In the genomic region with DNA sequence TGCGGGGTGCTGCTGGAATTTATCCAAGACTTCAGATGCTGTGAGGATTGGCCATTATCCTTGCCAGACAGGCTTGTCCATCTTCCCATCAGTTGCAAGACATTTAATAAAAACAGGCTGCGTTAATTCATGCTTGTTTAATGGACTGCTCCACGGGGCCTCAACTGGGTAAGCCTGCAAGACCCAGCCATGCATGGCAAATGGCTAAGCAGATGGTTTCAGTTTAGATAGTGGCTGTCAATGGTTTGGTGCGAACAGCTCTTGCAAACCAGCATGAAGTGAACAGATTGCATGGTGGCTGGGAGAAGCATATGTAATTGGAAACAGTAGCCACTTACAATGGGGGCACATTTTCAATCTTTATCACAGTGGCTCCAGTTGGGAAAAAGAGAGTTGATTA, we compare ENCODE assay signal across 18 cellular contexts.
DNase-seq lines count a peak whose midpoint lies in the region; ATAC-seq and TF ChIP-seq lines count a peak whose summit lies in the region.
"Had no signal": no experiment of that assay in that cellular context is flagged by ENCODE, and none has a peak within 500 bp of the region (broad histone marks: within the 10 kb centered on the region; RNA-seq: fewer than 3 reads in every experiment).

No MANE protein-coding gene starts in this region.

- H4K20me1 ChIP-seq in GM23338 (replicated peaks; ENCODE audit: insufficient read depth), result no peaks in the 10 kb centered on the region
- H4K20me1 ChIP-seq: BLaER1 had no signal

- H3K36me3 ChIP-seq in GM23338 (ENCODE audit: insufficient read depth), result no peaks in the 10 kb centered on the region
- H3K36me3 ChIP-seq: ascending aorta, BLaER1, prostate gland, vagina had no signal

- H2AFZ ChIP-seq in GM23338, result no peak overlapping the region

- no peaks in the 10 kb centered on the region for H3F3A ChIP-seq in GM23338 (replicated peaks; ENCODE audit: low read depth)

- H3K9me2 ChIP-seq in GM23338 (ENCODE audit: insufficient read depth), result peaks cover 8% of the 10 kb centered on the region

- TF ChIP-seq CTCF in glutamatergic neuron (IDR thresholded peaks at IDR 0.05; ENCODE audit: partially characterized antibody, unreplicated experiment) (no peak), GM23338 (conservative IDR thresholded peaks at IDR 0.05; ENCODE audit: low read depth in 2 of 2) (no peak)

- H3K79me2 ChIP-seq in GM23338 (replicated peaks; ENCODE audit: insufficient read depth), result no peaks in the 10 kb centered on the region

- ATAC-seq in HG02798 (IDR thresholded peaks at IDR 0.05; ENCODE audit: poor library complexity, unreplicated experiment) (peak; percentile 45), GM21515 (IDR thresholded peaks at IDR 0.05; ENCODE audit: unreplicated experiment) (no peak), GM23338 (no peak)
- ATAC-seq: natural killer cell treated with Interleukin-12 subunit alpha and Interleukin-12 subunit beta and Interleukin-15 and Interleukin-18, amount 100 ng/mL, for 72 hours had no signal

- peaks cover 16% of the 10 kb centered on the region for H3K4me1 Mint-ChIP-seq in glutamatergic neuron (ENCODE audit: low read depth, unreplicated experiment)
- peaks cover 3% of the 10 kb centered on the region; the same call in 1 of the 3 replicates for H3K4me1 Mint-ChIP-seq in GM23338

- H3K36me3 Mint-ChIP-seq in glutamatergic neuron (ENCODE audit: unreplicated experiment) (no peaks in the 10 kb centered on the region), GM23338 (ENCODE audit: low read depth) (peaks cover 3% of the 10 kb centered on the region; the same call in 2 of the 3 replicates)
- H3K36me3 Mint-ChIP-seq: memory B cell; natural killer cell treated with Interleukin-12 subunit alpha and Interleukin-12 subunit beta and Interleukin-15 and Interleukin-18, amount 100 ng/mL, for 72 hours had no signal

- no peaks in the 10 kb centered on the region for H3K27me3 ChIP-seq in GM23338 (ENCODE audit: insufficient read depth)
- H3K27me3 ChIP-seq: ascending aorta, BLaER1, vagina had no signal

- peak overlapping the region; percentile 61 for H3K4me3 Mint-ChIP-seq in glutamatergic neuron (ENCODE audit: unreplicated experiment)
- no peak overlapping the region for H3K4me3 Mint-ChIP-seq in GM23338
- H3K4me3 Mint-ChIP-seq: memory B cell; natural killer cell treated with Interleukin-12 subunit alpha and Interleukin-12 subunit beta and Interleukin-15 and Interleukin-18, amount 100 ng/mL, for 72 hours had no signal

- H3K4me3 ChIP-seq in GM23338, result no peak overlapping the region
- H3K4me3 ChIP-seq: ascending aorta, BLaER1, prostate gland, skin epidermis, vagina had no signal

- H3K9me3 Mint-ChIP-seq in glutamatergic neuron (ENCODE audit: unreplicated experiment) (peaks cover 6% of the 10 kb centered on the region), GM23338 (peaks cover 4% of the 10 kb centered on the region; the same call in 1 of the 3 replicates)
- H3K9me3 Mint-ChIP-seq: memory B cell had no signal

- H3K27ac Mint-ChIP-seq in glutamatergic neuron (ENCODE audit: unreplicated experiment) (peak overlapping the region; percentile 80), GM23338 (no peak overlapping the region)
- H3K27ac Mint-ChIP-seq: memory B cell; natural killer cell treated with Interleukin-12 subunit alpha and Interleukin-12 subunit beta and Interleukin-15 and Interleukin-18, amount 100 ng/mL, for 72 hours had no signal

- no peak overlapping the region for H3K4me2 ChIP-seq in GM23338
- H3K4me2 ChIP-seq: BLaER1 had no signal

- peak; percentile 97 for DNase-seq in DMS 273 treated with DMSO at 0.1 percent for 48 hours (lab: John Stamatoyannopoulos, UW)
- peak; percentile 97 for DNase-seq in NCI-H69 (lab: John Stamatoyannopoulos, UW)
- peak; percentile 38 for DNase-seq in glutamatergic neuron
- no peak for DNase-seq in occipital lobe (lab: John Stamatoyannopoulos, UW)
- DNase-seq in GM23338 (ENCODE audit: low spot score), result no peak
- DNase-seq: activated naive CD4-positive, alpha-beta T cell treated with Interleukin-2 at 50 U/mL for 16 hours; hypothalamus; NCI-H2029 treated with DMSO at 0.1 percent for 48 hours; stimulated activated CD4-positive, alpha-beta T cell treated with anti-CD3 and anti-CD28 coated beads, Interleukin-4, amount 100 ng/mL, for 24 hours had no signal

- no peak overlapping the region for H3K27ac ChIP-seq in GM23338 (ENCODE audit: low read depth)
- H3K27ac ChIP-seq: ascending aorta, BLaER1, prostate gland, skin epidermis, vagina had no signal

- H3K27me3 Mint-ChIP-seq in glutamatergic neuron (ENCODE audit: unreplicated experiment), result peaks cover 4% of the 10 kb centered on the region
- H3K27me3 Mint-ChIP-seq in GM23338 (ENCODE audit: insufficient read depth, low read depth, poor library complexity), result no peaks in the 10 kb centered on the region
- H3K27me3 Mint-ChIP-seq: natural killer cell treated with Interleukin-12 subunit alpha and Interleukin-12 subunit beta and Interleukin-15 and Interleukin-18, amount 100 ng/mL, for 72 hours had no signal

- H3K4me1 ChIP-seq in GM23338 (ENCODE audit: insufficient read depth), result no peaks in the 10 kb centered on the region
- H3K4me1 ChIP-seq: ascending aorta, BLaER1, prostate gland had no signal

TF ChIP-seq in GM23338, 12 proteins besides CTCF, POLR2A, EP300 and RAD21 (continues in another document):
- TF ChIP-seq ZNF331 (CRISPR knock-in tag; IDR thresholded peaks at IDR 0.05; ENCODE audit: low read depth) (no peak), EZH2phosphoT487 (IDR thresholded peaks at IDR 0.05; ENCODE audit: unreplicated experiment) (no peak), ZNF114 (CRISPR knock-in tag; IDR thresholded peaks at IDR 0.05) (no peak), CREB1 (CRISPR knock-in tag; IDR thresholded peaks at IDR 0.05; ENCODE audit: low read depth) (no peak), NANOG (IDR thresholded peaks at IDR 0.05; ENCODE audit: borderline replicate concordance) (no peak)
- TF ChIP-seq, protein P1, sequence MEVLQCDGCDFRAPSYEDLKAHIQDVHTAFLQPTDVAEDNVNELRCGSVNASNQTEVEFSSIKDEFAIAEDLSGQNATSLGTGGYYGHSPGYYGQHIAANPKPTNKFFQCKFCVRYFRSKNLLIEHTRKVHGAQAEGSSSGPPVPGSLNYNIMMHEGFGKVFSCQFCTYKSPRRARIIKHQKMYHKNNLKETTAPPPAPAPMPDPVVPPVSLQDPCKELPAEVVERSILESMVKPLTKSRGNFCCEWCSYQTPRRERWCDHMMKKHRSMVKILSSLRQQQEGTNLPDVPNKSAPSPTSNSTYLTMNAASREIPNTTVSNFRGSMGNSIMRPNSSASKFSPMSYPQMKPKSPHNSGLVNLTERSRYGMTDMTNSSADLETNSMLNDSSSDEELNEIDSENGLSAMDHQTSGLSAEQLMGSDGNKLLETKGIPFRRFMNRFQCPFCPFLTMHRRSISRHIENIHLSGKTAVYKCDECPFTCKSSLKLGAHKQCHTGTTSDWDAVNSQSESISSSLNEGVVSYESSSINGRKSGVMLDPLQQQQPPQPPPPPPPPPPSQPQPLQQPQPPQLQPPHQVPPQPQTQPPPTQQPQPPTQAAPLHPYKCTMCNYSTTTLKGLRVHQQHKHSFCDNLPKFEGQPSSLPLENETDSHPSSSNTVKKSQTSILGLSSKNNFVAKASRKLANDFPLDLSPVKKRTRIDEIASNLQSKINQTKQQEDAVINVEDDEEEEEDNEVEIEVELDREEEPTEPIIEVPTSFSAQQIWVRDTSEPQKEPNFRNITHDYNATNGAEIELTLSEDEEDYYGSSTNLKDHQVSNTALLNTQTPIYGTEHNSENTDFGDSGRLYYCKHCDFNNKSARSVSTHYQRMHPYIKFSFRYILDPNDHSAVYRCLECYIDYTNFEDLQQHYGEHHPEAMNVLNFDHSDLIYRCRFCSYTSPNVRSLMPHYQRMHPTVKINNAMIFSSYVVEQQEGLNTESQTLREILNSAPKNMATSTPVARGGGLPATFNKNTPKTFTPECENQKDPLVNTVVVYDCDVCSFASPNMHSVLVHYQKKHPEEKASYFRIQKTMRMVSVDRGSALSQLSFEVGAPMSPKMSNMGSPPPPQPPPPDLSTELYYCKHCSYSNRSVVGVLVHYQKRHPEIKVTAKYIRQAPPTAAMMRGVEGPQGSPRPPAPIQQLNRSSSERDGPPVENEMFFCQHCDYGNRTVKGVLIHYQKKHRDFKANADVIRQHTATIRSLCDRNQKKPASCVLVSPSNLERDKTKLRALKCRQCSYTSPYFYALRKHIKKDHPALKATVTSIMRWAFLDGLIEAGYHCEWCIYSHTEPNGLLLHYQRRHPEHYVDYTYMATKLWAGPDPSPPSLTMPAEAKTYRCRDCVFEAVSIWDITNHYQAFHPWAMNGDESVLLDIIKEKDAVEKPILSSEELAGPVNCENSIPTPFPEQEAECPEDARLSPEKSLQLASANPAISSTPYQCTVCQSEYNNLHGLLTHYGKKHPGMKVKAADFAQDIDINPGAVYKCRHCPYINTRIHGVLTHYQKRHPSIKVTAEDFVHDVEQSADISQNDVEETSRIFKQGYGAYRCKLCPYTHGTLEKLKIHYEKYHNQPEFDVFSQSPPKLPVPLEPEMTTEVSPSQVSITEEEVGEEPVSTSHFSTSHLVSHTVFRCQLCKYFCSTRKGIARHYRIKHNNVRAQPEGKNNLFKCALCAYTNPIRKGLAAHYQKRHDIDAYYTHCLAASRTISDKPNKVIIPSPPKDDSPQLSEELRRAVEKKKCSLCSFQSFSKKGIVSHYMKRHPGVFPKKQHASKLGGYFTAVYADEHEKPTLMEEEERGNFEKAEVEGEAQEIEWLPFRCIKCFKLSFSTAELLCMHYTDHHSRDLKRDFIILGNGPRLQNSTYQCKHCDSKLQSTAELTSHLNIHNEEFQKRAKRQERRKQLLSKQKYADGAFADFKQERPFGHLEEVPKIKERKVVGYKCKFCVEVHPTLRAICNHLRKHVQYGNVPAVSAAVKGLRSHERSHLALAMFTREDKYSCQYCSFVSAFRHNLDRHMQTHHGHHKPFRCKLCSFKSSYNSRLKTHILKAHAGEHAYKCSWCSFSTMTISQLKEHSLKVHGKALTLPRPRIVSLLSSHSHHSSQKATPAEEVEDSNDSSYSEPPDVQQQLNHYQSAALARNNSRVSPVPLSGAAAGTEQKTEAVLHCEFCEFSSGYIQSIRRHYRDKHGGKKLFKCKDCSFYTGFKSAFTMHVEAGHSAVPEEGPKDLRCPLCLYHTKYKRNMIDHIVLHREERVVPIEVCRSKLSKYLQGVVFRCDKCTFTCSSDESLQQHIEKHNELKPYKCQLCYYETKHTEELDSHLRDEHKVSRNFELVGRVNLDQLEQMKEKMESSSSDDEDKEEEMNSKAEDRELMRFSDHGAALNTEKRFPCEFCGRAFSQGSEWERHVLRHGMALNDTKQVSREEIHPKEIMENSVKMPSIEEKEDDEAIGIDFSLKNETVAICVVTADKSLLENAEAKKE (CRISPR knock-in tag; IDR thresholded peaks at IDR 0.05), result no peak

Comparison
In these comparisons a context has a peak if more than half of its experiments do, and no peak if none do; other contexts are left out.
1. DNase-seq: peak in DMS 273 treated with DMSO at 0.1 percent for 48 hours (single experiment), NCI-H69 (single experiment) and glutamatergic neuron (single experiment); none in occipital lobe (single experiment) and GM23338 (single experiment).